In genomic region chr7:75795831-75796285, GRCh38 we compare ENCODE assay signal across 1 cellular context.
TF ChIP-seq lines count a peak whose summit lies in the region.

No MANE protein-coding gene starts in this region.

TF ChIP-seq in K562, 482 proteins besides CTCF, POLR2A, EP300 and RAD21 (continued from another document and continues in another):
- TF ChIP-seq RERE (CRISPR knock-in tag; IDR thresholded peaks at IDR 0.05; ENCODE audit: borderline replicate concordance) (no peak), LCOR (CRISPR knock-in tag; IDR thresholded peaks at IDR 0.05) (peak; percentile 93), SIX5 (IDR thresholded peaks at IDR 0.05; ENCODE audit: borderline replicate concordance in 1 of 2, insufficient read depth in 1 of 2, low read depth in 1 of 2, low read length in 2 of 2) (no peak), DEAF1 (CRISPR knock-in tag; IDR thresholded peaks at IDR 0.05) (no peak), ELK3 (CRISPR knock-in tag; IDR thresholded peaks at IDR 0.05) (no peak), ZNF561 (CRISPR knock-in tag; conservative IDR thresholded peaks at IDR 0.05) (no peak), CREB3 (tag; conservative IDR thresholded peaks at IDR 0.05; ENCODE audit: low read depth) (0 out of 2 replicates have a peak, but pooled peaks have one; percentile 33), ZNF384 (IDR thresholded peaks at IDR 0.05; ENCODE audit: low read depth, low read length) (no peak), L3MBTL2 (IDR thresholded peaks at IDR 0.05) (0 out of 2 replicates have a peak, but pooled peaks have one; percentile 45), YY1 (IDR thresholded peaks at IDR 0.05; ENCODE audit: borderline replicate concordance in 1 of 3, control insufficient read depth in 1 of 3, extremely low read depth in 1 of 3, insufficient read depth in 3 of 3, insufficient read length in 1 of 3, insufficient replicate concordance in 2 of 3, low read depth in 1 of 3, low read length in 2 of 3) (no peak), GATAD2A (IDR thresholded peaks at IDR 0.05) (0 out of 2 replicates have a peak, but pooled peaks have one; percentile 58), ZNF644 (tag; IDR thresholded peaks at IDR 0.05; ENCODE audit: low read depth) (0 out of 2 replicates have a peak, but pooled peaks have one; percentile 46), ZSCAN32 (CRISPR knock-in tag; IDR thresholded peaks at IDR 0.05) (no peak), RBM39 (optimal IDR thresholded peaks at IDR 0.05; ENCODE audit: low read depth, low read length) (no peak), MITF (IDR thresholded peaks at IDR 0.05) (no peak), HNRNPK (IDR thresholded peaks at IDR 0.05; ENCODE audit: low read depth, low read length, poor library complexity, severe bottlenecking) (no peak), GMEB1 (CRISPR knock-in tag; IDR thresholded peaks at IDR 0.05) (no peak), NCOA4 (IDR thresholded peaks at IDR 0.05; ENCODE audit: partially characterized antibody) (no peak), GTF2A2 (tag; IDR thresholded peaks at IDR 0.05) (no peak), CREB1 (IDR thresholded peaks at IDR 0.05) (no peak), CREB1 (CRISPR knock-in tag; IDR thresholded peaks at IDR 0.05) (no peak), ZNF583 (CRISPR knock-in tag; IDR thresholded peaks at IDR 0.05) (no peak), ZNF239 (CRISPR knock-in tag; IDR thresholded peaks at IDR 0.05) (peak; percentile 75; the same call in 1 of the 2 replicates), SREBF2 (CRISPR knock-in tag; IDR thresholded peaks at IDR 0.05) (no peak), HMG20B (CRISPR knock-in tag; IDR thresholded peaks at IDR 0.05) (no peak), ZNF512 (tag; IDR thresholded peaks at IDR 0.05) (no peak), MYC (IDR thresholded peaks at IDR 0.05; ENCODE audit: low read depth, low read length) (no peak), MYC (CRISPR knock-in tag; IDR thresholded peaks at IDR 0.05; ENCODE audit: borderline replicate concordance, low read depth) (no peak), SMARCA5 (IDR thresholded peaks at IDR 0.05) (no peak), ARID3A (IDR thresholded peaks at IDR 0.05; ENCODE audit: borderline replicate concordance, low read depth, low read length) (no peak), ZNF764 (CRISPR knock-in tag; IDR thresholded peaks at IDR 0.05; ENCODE audit: low read depth) (no peak), ZKSCAN3 (CRISPR knock-in tag; IDR thresholded peaks at IDR 0.05) (no peak), JUND (IDR thresholded peaks at IDR 0.05; ENCODE audit: borderline replicate concordance, low read depth, low read length) (0 out of 2 replicates have a peak, but pooled peaks have one; percentile 2), JUND (tag; IDR thresholded peaks at IDR 0.05; ENCODE audit: borderline replicate concordance, low read depth, low read length) (no peak; the same call in 2 of the 3 replicates), BCOR (IDR thresholded peaks at IDR 0.05) (no peak), ZNF707 (CRISPR knock-in tag; conservative IDR thresholded peaks at IDR 0.05) (no peak), BCL6 (CRISPR knock-in tag; IDR thresholded peaks at IDR 0.05) (no peak), JUN (IDR thresholded peaks at IDR 0.05; ENCODE audit: borderline replicate concordance, low read depth, low read length) (no peak), JUN (CRISPR knock-in tag; IDR thresholded peaks at IDR 0.05; ENCODE audit: borderline replicate concordance) (no peak), FOXA3 (CRISPR knock-in tag; conservative IDR thresholded peaks at IDR 0.05 in 1 of 2, IDR thresholded peaks at IDR 0.05 in 1 of 2) (no peak), ARID1B (IDR thresholded peaks at IDR 0.05) (peak; percentile 64), CTCFL (IDR thresholded peaks at IDR 0.05; ENCODE audit: borderline replicate concordance, insufficient read depth, low read depth, low read length, poor library complexity, severe bottlenecking) (no peak), POLR2AphosphoS2 (IDR thresholded peaks at IDR 0.05; ENCODE audit: low read length) (no peak)
